ENCODE assay signal across 9 cellular contexts in genomic region chr14:106044949-106045596, GRCh38.
A peak's percentile ranks its signal among the peaks of the same experiment; 100 is the strongest.
DNase-seq lines count a peak whose midpoint lies in the region; ATAC-seq, FAIRE-seq and TF ChIP-seq lines count a peak whose summit lies in the region.
"Had no signal": no experiment of that assay in that cellular context is flagged by ENCODE, and none has a peak within 500 bp of the region (broad histone marks: within the 10 kb centered on the region; RNA-seq: fewer than 3 reads in every experiment).

No MANE protein-coding gene starts in this region.

- peaks cover 9% of the 10 kb centered on the region for H3K4me1 ChIP-seq in DND-41 (ENCODE audit: insufficient read depth, low read length)
- no peaks in the 10 kb centered on the region for H3K4me1 ChIP-seq in ascending aorta
- no peaks in the 10 kb centered on the region for H3K4me1 ChIP-seq in small intestine (ENCODE audit: control insufficient read depth in 2 of 2, insufficient read depth in 1 of 2, low read depth in 1 of 2, low read length in 1 of 2)
- no peaks in the 10 kb centered on the region for H3K4me1 ChIP-seq in H9 (ENCODE audit: insufficient read depth, low read length)

- no peaks in the 10 kb centered on the region for H4K20me1 ChIP-seq in DND-41 (ENCODE audit: insufficient read depth, low read length)
- no peaks in the 10 kb centered on the region for H4K20me1 ChIP-seq in H9 (ENCODE audit: control insufficient read depth, insufficient read depth, insufficient read length)

- H2BK15ac ChIP-seq in H9 (ENCODE audit: low read depth, low read length): no peak overlapping the region

- H3K4me3 ChIP-seq in DND-41 (ENCODE audit: low read depth in 1 of 2, low read length in 2 of 2) (no peak overlapping the region), ascending aorta (no peak overlapping the region), small intestine (ENCODE audit: low read depth in 1 of 2, low read length in 2 of 2) (no peak overlapping the region)

- H3K79me1 ChIP-seq in H9 (ENCODE audit: insufficient read depth, low read depth, low read length, poor library complexity, severe bottlenecking): no peaks in the 10 kb centered on the region

- H2BK20ac ChIP-seq in H9 (ENCODE audit: low read depth, low read length, poor library complexity, severe bottlenecking): no peak overlapping the region

- H3K79me2 ChIP-seq in DND-41 (ENCODE audit: insufficient read depth, low read length): no peaks in the 10 kb centered on the region
- H3K79me2 ChIP-seq in H9 (ENCODE audit: insufficient read depth, low read length): no peaks in the 10 kb centered on the region

- no peak overlapping the region for H4K5ac ChIP-seq in H9 (ENCODE audit: insufficient read length, low read depth, low read length)

- no peak overlapping the region for H2AK5ac ChIP-seq in H9 (ENCODE audit: insufficient read length, low read length)

- H3K4me2 ChIP-seq in DND-41 (ENCODE audit: insufficient read depth, low read length): no peak overlapping the region
- no peak overlapping the region for H3K4me2 ChIP-seq in H9 (ENCODE audit: insufficient read depth, insufficient read length, low read length)

- peaks cover 83 to 88% of the 10 kb centered on the region in 2 experiments for H3K9me3 Mint-ChIP-seq in H9

- no peak overlapping the region for H3K27ac Mint-ChIP-seq in H9
- H3K27ac Mint-ChIP-seq: nephron had no signal

- ATAC-seq in DND-41 (ENCODE audit: insufficient read depth, low read depth) (peak; percentile 98), HG03432 (IDR thresholded peaks at IDR 0.05; ENCODE audit: unreplicated experiment) (peak; percentile 50)

- no peak overlapping the region for H4K91ac ChIP-seq in H9 (ENCODE audit: insufficient read length, low read depth, low read length)

- H3K4me1 Mint-ChIP-seq in H9: no peaks in the 10 kb centered on the region
- H3K4me1 Mint-ChIP-seq: nephron had no signal

- H4K8ac ChIP-seq in H9 (replicated peaks; ENCODE audit: insufficient read length, low read depth, low read length): no peak overlapping the region

- no peaks in the 10 kb centered on the region for H3K36me3 ChIP-seq in DND-41 (ENCODE audit: insufficient read depth, low read length)
- H3K36me3 ChIP-seq in ascending aorta: no peaks in the 10 kb centered on the region
- no peaks in the 10 kb centered on the region for H3K36me3 ChIP-seq in small intestine (ENCODE audit: control insufficient read depth in 2 of 2, insufficient read depth in 2 of 2, low read length in 2 of 2)

- peaks cover 8 to 26% (median 11%) of the 10 kb centered on the region in 3 experiments; a peak in 6 of 7 replicates for H3K36me3 Mint-ChIP-seq in H9 (ENCODE audit: insufficient read depth in 1 of 3, low read depth in 3 of 3)

- intact Hi-C loops in ascending aorta (cut with DNase I): no loop called here

- no peaks in the 10 kb centered on the region for H3K9me3 ChIP-seq in DND-41 (ENCODE audit: insufficient read depth, low read length, severe bottlenecking)
- H3K9me3 ChIP-seq in ascending aorta: no peaks in the 10 kb centered on the region
- H3K9me3 ChIP-seq in small intestine (ENCODE audit: control insufficient read depth, low read depth): no peaks in the 10 kb centered on the region
- H3K9me3 ChIP-seq in H9 (ENCODE audit: control insufficient read depth, low read depth, low read length): peaks cover 74% of the 10 kb centered on the region

- no peak overlapping the region for H3K9ac ChIP-seq in DND-41 (ENCODE audit: low read depth, low read length)
- no peak overlapping the region for H3K9ac ChIP-seq in H9 (ENCODE audit: extremely low read depth, insufficient read length, low read length)

- FAIRE-seq in small intestine (lab: Jason Lieb, UNC): no peak

- no peak overlapping the region for H3K23ac ChIP-seq in H9 (ENCODE audit: insufficient read length, low read depth, low read length)

- no peak overlapping the region for H3K4ac ChIP-seq in H9 (ENCODE audit: low read depth, low read length)

- H3K4me3 Mint-ChIP-seq in H9: no peak overlapping the region
- H3K4me3 Mint-ChIP-seq: nephron had no signal

- H3K23me2 ChIP-seq in H9 (ENCODE audit: insufficient read length, low read depth, low read length, poor library complexity, severe bottlenecking): no peaks in the 10 kb centered on the region

- no peak overlapping the region for H3K18ac ChIP-seq in H9 (ENCODE audit: insufficient read length, low read depth, low read length)

- H2AFZ ChIP-seq in DND-41 (ENCODE audit: low read depth, low read length): no peak overlapping the region
- no peak overlapping the region for H2AFZ ChIP-seq in H9 (ENCODE audit: low read length)

- TF ChIP-seq CTCF in DND-41 (IDR thresholded peaks at IDR 0.05; ENCODE audit: borderline replicate concordance, extremely low read depth, low read length, poor library complexity, severe bottlenecking) (peak; percentile 89), ascending aorta (IDR thresholded peaks at IDR 0.05) (peak in 2 of 3 experiments; percentile 14 to 26), H9 (conservative IDR thresholded peaks at IDR 0.05) (no peak)

- H3K27me3 ChIP-seq in DND-41 (ENCODE audit: insufficient read depth, low read length, poor library complexity) (no peaks in the 10 kb centered on the region), ascending aorta (no peaks in the 10 kb centered on the region), small intestine (ENCODE audit: control insufficient read depth in 2 of 2, insufficient read depth in 2 of 2, low read length in 2 of 2) (peaks cover 0 to 3% of the 10 kb centered on the region in 2 donors), H9 (ENCODE audit: insufficient read depth, low read length) (no peaks in the 10 kb centered on the region)

- H3K56ac ChIP-seq in H9 (ENCODE audit: insufficient read length, low read depth, low read length): no peak overlapping the region

- H3K14ac ChIP-seq in H9 (ENCODE audit: insufficient read depth, low read length): no peak overlapping the region

- H2BK5ac ChIP-seq in H9 (ENCODE audit: insufficient read length, low read length): no peak overlapping the region

- peak overlapping the region; percentile 60 for H3K27ac ChIP-seq in DND-41 (ENCODE audit: low read length)
- no peak overlapping the region for H3K27ac ChIP-seq in ascending aorta
- no peak overlapping the region for H3K27ac ChIP-seq in small intestine (ENCODE audit: low read depth in 1 of 2, low read length in 1 of 2)
- no peak overlapping the region for H3K27ac ChIP-seq in H9 (ENCODE audit: insufficient read length, low read depth, low read length)

- WGBS in small intestine, 3 donors: 50 to 58% (median 55%) methylated on average over 9 of the region's 9 CpGs
- no CpG with 5 or more reads among the region's 9 CpGs for WGBS in H9 (ENCODE audit: extremely low coverage, insufficient read length, low lambda C conversion rate)

- peak; percentile 85 for DNase-seq in DND-41
- DNase-seq in T-helper 2 cell: peak; percentile 52 to 75 (median 69)
- no peak for DNase-seq in ascending aorta (ENCODE audit: low spot score in 2 of 2)
- peak; percentile 56 for DNase-seq in small intestine
- no peak for DNase-seq in iPS-NIHi7 (ENCODE audit: extremely low spot score)
- no peak for DNase-seq in H9
- DNase-seq in OCI-M2 (lab: John Stamatoyannopoulos, UW; ENCODE audit: unreplicated experiment): no peak

- H2BK120ac ChIP-seq in H9 (ENCODE audit: low read depth, low read length, poor library complexity, severe bottlenecking): no peak overlapping the region

- H3T11ph ChIP-seq in H9 (ENCODE audit: low read length): no peak overlapping the region

- no peak overlapping the region for H2BK12ac ChIP-seq in H9 (ENCODE audit: insufficient read length, low read depth, low read length)

- peaks cover 1% of the 10 kb centered on the region; the same call in 1 of the 2 replicates for H3K27me3 Mint-ChIP-seq in H9 (ENCODE audit: low read depth)

Comparison
In these comparisons a context has a peak if more than half of its experiments do, and no peak if none do; other contexts are left out.
1. DNase-seq: peak in DND-41 (single experiment), T-helper 2 cell (5 of 5) and small intestine (single experiment); none in ascending aorta (0 of 2), iPS-NIHi7 (single experiment), H9 (single experiment) and OCI-M2 (single experiment).